ENCODE assay signal across 18 cellular contexts in genomic region chr6:125859691-125860210, GRCh38.
A peak's percentile ranks its signal among the peaks of the same experiment; 100 is the strongest.
DNase-seq lines count a peak whose midpoint lies in the region.
"Had no signal": no experiment of that assay in that cellular context is flagged by ENCODE, and none has a peak within 500 bp of the region (broad histone marks: within the 10 kb centered on the region; RNA-seq: fewer than 3 reads in every experiment).

No MANE protein-coding gene starts in this region.

- DNase-seq in EH (ENCODE audit: low read depth) (peak; percentile 37), LHCN-M2 (ENCODE audit: low read depth) (peak; percentile 10), amniotic epithelial cell (ENCODE audit: low read depth) (peak; percentile 92), iris pigment epithelial cell (ENCODE audit: low read depth) (peak; percentile 69), NCI-H526 (lab: John Stamatoyannopoulos, UW) (no peak), NCI-H69 (lab: John Stamatoyannopoulos, UW) (no peak)
- DNase-seq in stimulated activated CD4-positive, alpha-beta T cell treated with anti-CD3 and anti-CD28 coated beads, Interleukin-4, amount 100 ng/mL, for 1 hour, result no peak
- DNase-seq in stimulated activated CD4-positive, alpha-beta T cell treated with anti-CD3 and anti-CD28 coated beads, Interleukin-2, amount 100 ng/mL, for 48 hours, result no peak
- DNase-seq: activated CD4-positive, alpha-beta T cell treated with anti-CD3 and anti-CD28 coated beads for 4 hours; activated effector memory CD4-positive, alpha-beta T cell treated with anti-CD3 and anti-CD28 coated beads, Interleukin-2, amount 50 U/mL, for 16 hours; Calu3; endodermal cell; foreskin keratinocyte; GF-D8; MM.1S; NCI-H2081; Peyer's patch; spleen had no signal

Comparison
In these comparisons a context has a peak if more than half of its experiments do, and no peak if none do; other contexts are left out.
1. DNase-seq: peak in EH (single experiment), LHCN-M2 (single experiment), amniotic epithelial cell (single experiment) and iris pigment epithelial cell (single experiment); none in NCI-H526 (0 of 2), NCI-H69 (single experiment), stimulated activated CD4-positive, alpha-beta T cell treated with anti-CD3 and anti-CD28 coated beads, Interleukin-4, amount 100 ng/mL, for 1 hour (single experiment) and stimulated activated CD4-positive, alpha-beta T cell treated with anti-CD3 and anti-CD28 coated beads, Interleukin-2, amount 100 ng/mL, for 48 hours (0 of 2).